In the genomic region with DNA sequence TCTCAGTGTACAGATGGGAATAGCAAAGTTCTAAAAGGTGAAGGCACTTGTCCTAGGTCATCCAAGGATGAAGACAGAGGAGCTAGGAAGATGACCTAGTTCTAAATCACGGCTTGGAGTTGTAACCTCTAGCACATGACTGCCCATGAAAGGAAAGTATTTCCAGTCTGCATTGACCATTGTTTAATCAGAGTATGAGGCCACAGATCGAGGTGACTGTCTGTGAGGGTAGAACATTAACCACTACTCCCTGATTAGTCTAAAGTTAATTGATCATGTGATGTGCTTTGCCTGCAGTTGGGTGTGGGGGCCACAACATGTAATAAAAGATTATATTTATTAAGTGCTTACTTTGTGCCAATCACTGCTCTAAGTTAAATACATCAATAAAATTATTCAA, we compare ENCODE assay signal across 9 cellular contexts. TPM values are rescaled to one million over a fixed set of nuclear protein-coding genes. Genes with fewer than 3 reads are reported as not detected.
DNase-seq lines count a peak whose midpoint lies in the region; ATAC-seq, FAIRE-seq and TF ChIP-seq lines count a peak whose summit lies in the region.
"Had no signal": no experiment of that assay in that cellular context is flagged by ENCODE, and none has a peak within 500 bp of the region (broad histone marks: within the 10 kb centered on the region; RNA-seq: fewer than 3 reads in every experiment).

No MANE protein-coding gene starts in this region.

- H3K9me3 Mint-ChIP-seq in memory B cell (no peaks in the 10 kb centered on the region), HFFc6 (no peaks in the 10 kb centered on the region)

- ATAC-seq in GM18505 (IDR thresholded peaks at IDR 0.05; ENCODE audit: unreplicated experiment) (peak; percentile 45), GM21737 (IDR thresholded peaks at IDR 0.05; ENCODE audit: unreplicated experiment) (peak; percentile 49), memory B cell (ENCODE audit: low read depth) (peak; percentile 9)

- DNase-seq in Karpas-422 (no peak), memory B cell (ENCODE audit: low spot score in 2 of 2) (no peak), urothelium cell line (ENCODE audit: low spot score) (no peak), NCI-H510A (lab: John Stamatoyannopoulos, UW) (no peak), HFFc6 (no peak)
- no peak for DNase-seq in stimulated activated CD4-positive, alpha-beta T cell treated with anti-CD3 and anti-CD28 coated beads, Interleukin-4, amount 100 ng/mL, for 1 hour

- peak overlapping the region; percentile 99 for H3K27ac ChIP-seq in Karpas-422 (ENCODE audit: low read length)

- H3K36me3 Mint-ChIP-seq in memory B cell (no peaks in the 10 kb centered on the region), HFFc6 (ENCODE audit: low read depth) (no peaks in the 10 kb centered on the region)

- no peaks in the 10 kb centered on the region for H3K27me3 ChIP-seq in Karpas-422 (ENCODE audit: low read length)

- TF ChIP-seq POLR2A in GM18505 (IDR thresholded peaks at IDR 0.05; ENCODE audit: borderline replicate concordance, extremely low read depth, insufficient read depth, insufficient read length), result no peak

- no peak for TF ChIP-seq CTCF in HFFc6 (IDR thresholded peaks at IDR 0.05)

- H3K4me3 Mint-ChIP-seq in memory B cell (peak overlapping the region; percentile 51), HFFc6 (no peak overlapping the region)

- FAIRE-seq in urothelium cell line (lab: Jason Lieb, UNC), result no peak

- H4K20me1 ChIP-seq in Karpas-422 (ENCODE audit: insufficient read depth, low read depth, low read length), result peaks cover 9% of the 10 kb centered on the region; the same call in 1 of the 2 replicates

- H3K4me3 ChIP-seq in Karpas-422 (ENCODE audit: low read length), result peak overlapping the region; percentile 93

- no peak overlapping the region for H2AFZ ChIP-seq in Karpas-422 (ENCODE audit: low read length)

- H3K9me2 ChIP-seq in Karpas-422 (replicated peaks; ENCODE audit: insufficient read depth, low read length), result no peaks in the 10 kb centered on the region

- peaks cover 31% of the 10 kb centered on the region for H3K79me2 ChIP-seq in Karpas-422 (ENCODE audit: low read length)

- no peak overlapping the region for H3K27ac Mint-ChIP-seq in memory B cell
- no peak overlapping the region for H3K27ac Mint-ChIP-seq in HFFc6

- H3K4me2 ChIP-seq in Karpas-422 (ENCODE audit: low read depth, low read length, poor library complexity, severe bottlenecking), result peak overlapping the region; percentile 87

- no peaks in the 10 kb centered on the region for H3K9me3 ChIP-seq in Karpas-422 (ENCODE audit: low read length)

- peaks cover 28% of the 10 kb centered on the region for H3K36me3 ChIP-seq in Karpas-422 (ENCODE audit: insufficient read depth, low read length)

- H3K4me1 Mint-ChIP-seq in memory B cell (peaks cover 39% of the 10 kb centered on the region), HFFc6 (ENCODE audit: low read depth) (peaks cover 35% of the 10 kb centered on the region)

- H3K4me1 ChIP-seq in Karpas-422 (ENCODE audit: low read length), result peaks cover 94% of the 10 kb centered on the region

- H3K27me3 Mint-ChIP-seq in memory B cell (peaks cover 3% of the 10 kb centered on the region), HFFc6 (ENCODE audit: insufficient read depth) (peaks cover 12% of the 10 kb centered on the region)

- peak overlapping the region; percentile 95 for H3K9ac ChIP-seq in Karpas-422 (ENCODE audit: low read length)

RNA-seq across cellular contexts. Expression of gene TNFSF15, which starts 0.7 kb away (rescaled TPM):
- 20.6 and 32.5 TPM in 2 replicates for total RNA-seq in Karpas-422 (2014; rRNA removed; shearing (Covaris generic); ENCODE audit: low replicate concordance)
- total RNA-seq in HFFc6 (2021; fragmentation: NEBNext Ultra II Directional; extraction: Animal tissue kit (Norgen Biotek cat#: 25700)), result under 1 TPM in 5 of 6 experiments, not detected in 1; 0.02 to 0.21 (median 0.05) TPM
- total RNA-seq: NCI-H460 had no signal

Comparison
In these comparisons a context has a peak if more than half of its experiments do, and no peak if none do; other contexts are left out.
1. RNA of gene TNFSF15, which starts 0.7 kb away (total RNA-seq): 20.6 to 32.5 TPM in Karpas-422; 0.02 to 0.21 TPM in HFFc6; every median in the first group is over 10 times any median in the second.
2. Peak in every context shown above with its lines, with median percentiles within 50 percentile points of each other: ATAC-seq.